9 cellular contexts compared by ENCODE assay signal in genomic region chr12:74111688-74112360, GRCh38.
DNase-seq lines count a peak whose midpoint lies in the region; ATAC-seq lines count a peak whose summit lies in the region.
"Had no signal": no experiment of that assay in that cellular context is flagged by ENCODE, and none has a peak within 500 bp of the region (broad histone marks: within the 10 kb centered on the region; RNA-seq: fewer than 3 reads in every experiment).

No MANE protein-coding gene starts in this region.

- POLR2A ChIA-PET in activated CD4-positive, alpha-beta T cell treated with anti-CD3 and anti-CD28 coated beads, Interleukin-2, amount 10 ng/mL, durations not matched to agents 7 days and 5 days (lab: Charles Lee) = no interaction called here

- no peaks in the 10 kb centered on the region for H3K9me3 Mint-ChIP-seq in activated naive CD4-positive, alpha-beta T cell treated with anti-CD3 and anti-CD28 coated beads for 36 hours
- peaks cover 3% of the 10 kb centered on the region for H3K9me3 Mint-ChIP-seq in stimulated activated memory B cell treated with anti-CD40 and anti-IgM and Interleukin-4, amounts not matched to agents 10 μg/mL and 1 μg/mL and 100 μg/mL, for 72 hours
- peaks cover 2% of the 10 kb centered on the region for H3K9me3 Mint-ChIP-seq in activated CD4-positive, alpha-beta T cell treated with anti-CD3 and anti-CD28 coated beads, Interleukin-2, amount 10 ng/mL, durations not matched to agents 7 days and 5 days

- CTCF ChIA-PET in activated naive CD4-positive, alpha-beta T cell treated with anti-CD3 and anti-CD28 coated beads for 36 hours (lab: Charles Lee) = interaction anchor here (1.0 kb wide), 1 partner anchor 304 kb away, joined by 3 read pairs; no protein-coding TSS in a partner anchor
- CTCF ChIA-PET in activated CD4-positive, alpha-beta T cell treated with anti-CD3 and anti-CD28 coated beads, Interleukin-2, amount 10 ng/mL, durations not matched to agents 7 days and 5 days (lab: Charles Lee) = no interaction called here

- ATAC-seq in stimulated activated memory B cell treated with anti-CD40 and anti-IgM and Interleukin-4, amounts not matched to agents 10 μg/mL and 1 μg/mL and 100 μg/mL, for 72 hours = peak; percentile 45
- no peak for ATAC-seq in HG03196 (IDR thresholded peaks at IDR 0.05; ENCODE audit: unreplicated experiment)

- no peaks in the 10 kb centered on the region for H3K36me3 Mint-ChIP-seq in activated naive CD4-positive, alpha-beta T cell treated with anti-CD3 and anti-CD28 coated beads for 36 hours (ENCODE audit: low read depth)
- H3K36me3 Mint-ChIP-seq in stimulated activated memory B cell treated with anti-CD40 and anti-IgM and Interleukin-4, amounts not matched to agents 10 μg/mL and 1 μg/mL and 100 μg/mL, for 72 hours = no peaks in the 10 kb centered on the region
- H3K36me3 Mint-ChIP-seq in activated CD4-positive, alpha-beta T cell treated with anti-CD3 and anti-CD28 coated beads, Interleukin-2, amount 10 ng/mL, durations not matched to agents 7 days and 5 days (ENCODE audit: low read depth) = no peaks in the 10 kb centered on the region

- no peak overlapping the region for H3K27ac ChIP-seq in epithelial cell of prostate

- H3K27ac Mint-ChIP-seq in activated naive CD4-positive, alpha-beta T cell treated with anti-CD3 and anti-CD28 coated beads for 36 hours = no peak overlapping the region
- no peak overlapping the region for H3K27ac Mint-ChIP-seq in stimulated activated memory B cell treated with anti-CD40 and anti-IgM and Interleukin-4, amounts not matched to agents 10 μg/mL and 1 μg/mL and 100 μg/mL, for 72 hours
- H3K27ac Mint-ChIP-seq in activated CD4-positive, alpha-beta T cell treated with anti-CD3 and anti-CD28 coated beads, Interleukin-2, amount 10 ng/mL, durations not matched to agents 7 days and 5 days = no peak overlapping the region

- no peak overlapping the region for H3K4me3 Mint-ChIP-seq in activated naive CD4-positive, alpha-beta T cell treated with anti-CD3 and anti-CD28 coated beads for 36 hours
- no peak overlapping the region for H3K4me3 Mint-ChIP-seq in stimulated activated memory B cell treated with anti-CD40 and anti-IgM and Interleukin-4, amounts not matched to agents 10 μg/mL and 1 μg/mL and 100 μg/mL, for 72 hours
- no peak overlapping the region for H3K4me3 Mint-ChIP-seq in activated CD4-positive, alpha-beta T cell treated with anti-CD3 and anti-CD28 coated beads, Interleukin-2, amount 10 ng/mL, durations not matched to agents 7 days and 5 days

- no peaks in the 10 kb centered on the region for H3K27me3 Mint-ChIP-seq in activated naive CD4-positive, alpha-beta T cell treated with anti-CD3 and anti-CD28 coated beads for 36 hours (ENCODE audit: low read depth)
- H3K27me3 Mint-ChIP-seq in stimulated activated memory B cell treated with anti-CD40 and anti-IgM and Interleukin-4, amounts not matched to agents 10 μg/mL and 1 μg/mL and 100 μg/mL, for 72 hours = no peaks in the 10 kb centered on the region
- no peaks in the 10 kb centered on the region for H3K27me3 Mint-ChIP-seq in activated CD4-positive, alpha-beta T cell treated with anti-CD3 and anti-CD28 coated beads, Interleukin-2, amount 10 ng/mL, durations not matched to agents 7 days and 5 days

- H3K4me1 Mint-ChIP-seq in activated naive CD4-positive, alpha-beta T cell treated with anti-CD3 and anti-CD28 coated beads for 36 hours (ENCODE audit: low read depth) = no peaks in the 10 kb centered on the region
- no peaks in the 10 kb centered on the region for H3K4me1 Mint-ChIP-seq in stimulated activated memory B cell treated with anti-CD40 and anti-IgM and Interleukin-4, amounts not matched to agents 10 μg/mL and 1 μg/mL and 100 μg/mL, for 72 hours
- H3K4me1 Mint-ChIP-seq in activated CD4-positive, alpha-beta T cell treated with anti-CD3 and anti-CD28 coated beads, Interleukin-2, amount 10 ng/mL, durations not matched to agents 7 days and 5 days = no peaks in the 10 kb centered on the region

- DNase-seq in activated naive CD4-positive, alpha-beta T cell treated with anti-CD3 and anti-CD28 coated beads for 36 hours = peak; percentile 10
- DNase-seq in activated naive CD4-positive, alpha-beta T cell (lab: John Stamatoyannopoulos, UW) = no peak
- DNase-seq in NCI-H1105 (lab: John Stamatoyannopoulos, UW) (peak; percentile 10), epithelial cell of prostate (ENCODE audit: low read depth, low spot score) (peak; percentile 49), SKM-1 (lab: John Stamatoyannopoulos, UW; ENCODE audit: unreplicated experiment) (no peak)
- no peak for DNase-seq in activated CD4-positive, alpha-beta T cell treated with anti-CD3 and anti-CD28 coated beads, Interleukin-2, amount 10 ng/mL, durations not matched to agents 7 days and 5 days
- DNase-seq: COR-L47 had no signal

- intact Hi-C loops in activated naive CD4-positive, alpha-beta T cell treated with anti-CD3 and anti-CD28 coated beads for 36 hours (cut with micrococcal nuclease) = loop anchor here (1.0 to 5.0 kb wide), 2 partner anchors 300 to 425 kb away; partner anchors contain the start of gene ATXN7L3B

Comparison
In these comparisons a context has a peak if more than half of its experiments do, and no peak if none do; other contexts are left out.
1. DNase-seq: peak in activated naive CD4-positive, alpha-beta T cell treated with anti-CD3 and anti-CD28 coated beads for 36 hours (single experiment), NCI-H1105 (single experiment) and epithelial cell of prostate (single experiment); none in activated naive CD4-positive, alpha-beta T cell (0 of 4), SKM-1 (single experiment) and activated CD4-positive, alpha-beta T cell treated with anti-CD3 and anti-CD28 coated beads, Interleukin-2, amount 10 ng/mL, durations not matched to agents 7 days and 5 days (single experiment).